ENCODE assay signal across 8 cellular contexts in the genomic region with DNA sequence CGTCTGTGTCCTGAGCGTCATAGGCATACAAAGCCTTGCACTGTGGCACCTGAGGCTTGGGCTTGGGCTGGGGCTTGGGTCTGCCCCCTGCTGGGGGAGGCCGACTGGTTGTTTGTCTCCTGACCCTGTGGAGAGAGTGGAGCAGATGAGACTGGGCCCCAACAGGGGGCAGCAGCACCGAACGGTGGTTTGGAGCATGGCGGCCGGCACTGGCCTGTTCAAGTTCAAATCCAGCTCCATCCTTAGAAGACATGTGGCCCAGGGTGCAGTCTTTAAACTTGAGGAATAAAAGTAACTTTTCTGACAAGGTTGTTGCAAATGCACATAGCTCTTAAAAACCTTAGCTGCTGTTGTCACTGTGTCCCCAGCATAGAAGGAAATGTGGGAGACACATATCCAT. TPM values are rescaled to one million over a fixed set of nuclear protein-coding genes. Genes with fewer than 3 reads are reported as not detected.
A peak's percentile ranks its signal among the peaks of the same experiment; 100 is the strongest.
DNase-seq lines count a peak whose midpoint lies in the region; ATAC-seq and TF ChIP-seq lines count a peak whose summit lies in the region.

No MANE protein-coding gene starts in this region.

- H3K79me2 ChIP-seq in hepatocyte, result no peaks in the 10 kb centered on the region

- no peaks in the 10 kb centered on the region for H3K9me2 ChIP-seq in hepatocyte (replicated peaks; ENCODE audit: insufficient read depth)

- H3K27me3 ChIP-seq in hepatocyte, result no peaks in the 10 kb centered on the region

- no peak overlapping the region for H3K27ac ChIP-seq in hepatocyte

- no peak overlapping the region for H3K4me3 ChIP-seq in hepatocyte

- H2AFZ ChIP-seq in hepatocyte, result no peak overlapping the region

- no peaks in the 10 kb centered on the region for H3K36me3 ChIP-seq in hepatocyte (replicated peaks; ENCODE audit: insufficient read depth, low read depth)

- no peaks in the 10 kb centered on the region for H3K9me3 Mint-ChIP-seq in activated naive CD4-positive, alpha-beta T cell treated with anti-CD3 and anti-CD28 coated beads, Interleukin-2, amount 50 U/mL, for 72 hours

- H3K4me2 ChIP-seq in hepatocyte, result no peak overlapping the region

- no peaks in the 10 kb centered on the region for H3K9me3 ChIP-seq in hepatocyte (ENCODE audit: low read depth)

- peaks cover 0 to 17% of the 10 kb centered on the region in 2 donors for H3K36me3 Mint-ChIP-seq in activated naive CD4-positive, alpha-beta T cell treated with anti-CD3 and anti-CD28 coated beads, Interleukin-2, amount 50 U/mL, for 72 hours

- no peaks in the 10 kb centered on the region for H3K4me1 ChIP-seq in hepatocyte (ENCODE audit: insufficient read depth)

- H4K20me1 ChIP-seq in hepatocyte (ENCODE audit: insufficient read depth, poor library complexity, severe bottlenecking), result no peaks in the 10 kb centered on the region

- H3K27ac Mint-ChIP-seq in activated naive CD4-positive, alpha-beta T cell treated with anti-CD3 and anti-CD28 coated beads, Interleukin-2, amount 50 U/mL, for 72 hours, result peak overlapping the region in 1 of 2 donors; percentile 22

- TF ChIP-seq CTCF in GM12872 (IDR thresholded peaks at IDR 0.05; ENCODE audit: insufficient read depth, low read depth, low read length) (peak; percentile 87), hepatocyte (IDR thresholded peaks at IDR 0.05; ENCODE audit: poor library complexity) (peak; percentile 38)

- 76% methylated on average over 7 of the region's 7 CpGs for WGBS in hepatocyte (ENCODE audit: low lambda C conversion rate, missing lambda C conversion rate)

- ATAC-seq in HG02973 (IDR thresholded peaks at IDR 0.05; ENCODE audit: unreplicated experiment) (peak; percentile 78), HG03097 (IDR thresholded peaks at IDR 0.05; ENCODE audit: low FRiP score, unreplicated experiment) (no peak)
- ATAC-seq in activated naive CD4-positive, alpha-beta T cell treated with anti-CD3 and anti-CD28 coated beads, Interleukin-2, amount 50 U/mL, for 72 hours, result peak; percentile 30 to 81

- DNase-seq in SK-N-DZ (ENCODE audit: low spot score) (peak; percentile 20), hepatocyte (ENCODE audit: low spot score) (peak; percentile 48), anterior cingulate cortex (lab: John Stamatoyannopoulos, UW) (no peak)
- peak in 1 of 2 donors; percentile 47 for DNase-seq in activated naive CD4-positive, alpha-beta T cell treated with anti-CD3 and anti-CD28 coated beads, Interleukin-2, amount 50 U/mL, for 72 hours (ENCODE audit: low spot score in 2 of 2)
- DNase-seq in stimulated activated CD4-positive, alpha-beta T cell treated with anti-CD3 and anti-CD28 coated beads, Interleukin-4, amount 100 ng/mL, for 4 hours, result peak; percentile 36 to 41

RNA-seq across cellular contexts. Expression of a gene that starts 33.3 kb away (rescaled TPM):
- 255 and 268 TPM in 2 replicates for polyA plus RNA-seq in SK-N-DZ (2014; cell fraction: cytosol; rRNA removed)
- 134 and 166 TPM in 2 replicates for polyA plus RNA-seq in SK-N-DZ (2014; cell fraction: nucleus; rRNA removed)
- total RNA-seq in activated naive CD4-positive, alpha-beta T cell treated with anti-CD3 and anti-CD28 coated beads, Interleukin-2, amount 50 U/mL, for 72 hours, result 100 to 1,000 TPM in 1 of 2 donors, 10 to 100 TPM in 1; 74.3 to 120 TPM
- 15.1 and 20.9 TPM in 2 replicates for total RNA-seq in hepatocyte
- 15.3 and 18.9 TPM in 2 replicates for polyA plus RNA-seq in hepatocyte

Comparison
In these comparisons a context has a peak if more than half of its experiments do, and no peak if none do; other contexts are left out.
1. DNase-seq: peak in SK-N-DZ (single experiment), hepatocyte (single experiment) and stimulated activated CD4-positive, alpha-beta T cell treated with anti-CD3 and anti-CD28 coated beads, Interleukin-4, amount 100 ng/mL, for 4 hours (2 of 2); none in anterior cingulate cortex (0 of 58).